9 cellular contexts compared by ENCODE assay signal in the genomic region with DNA sequence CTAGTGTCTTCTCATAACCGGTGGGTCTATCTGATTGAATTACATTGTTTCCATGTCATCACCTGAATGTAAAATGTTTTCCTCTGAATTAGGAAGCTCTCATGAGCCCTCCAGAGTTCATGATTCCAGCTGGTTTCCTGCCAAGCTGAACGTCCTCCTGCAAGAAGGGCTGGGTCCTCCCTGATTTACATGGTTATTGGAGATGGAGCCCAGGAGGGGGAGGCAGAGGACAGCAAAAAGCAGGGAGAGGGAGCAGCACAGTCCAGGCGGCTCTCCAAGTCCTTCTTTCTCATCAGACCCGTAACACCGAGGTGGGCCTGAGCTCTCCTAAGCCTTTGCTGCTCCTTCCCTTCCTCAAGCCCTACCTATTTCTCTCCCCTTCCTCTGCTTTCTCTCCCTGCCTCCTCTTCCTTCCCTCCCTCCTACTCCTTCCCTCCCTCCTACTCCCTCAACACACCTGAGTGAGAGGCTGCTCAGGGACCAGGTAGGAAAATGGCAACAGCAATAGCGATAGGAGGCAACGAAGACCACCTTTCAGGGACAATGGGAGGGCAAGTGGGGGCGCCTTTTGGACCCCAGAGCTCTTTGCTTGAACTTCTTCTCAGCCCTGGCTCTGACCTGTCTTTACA.
DNase-seq lines count a peak whose midpoint lies in the region; ATAC-seq and TF ChIP-seq lines count a peak whose summit lies in the region.
"Had no signal": no experiment of that assay in that cellular context is flagged by ENCODE, and none has a peak within 500 bp of the region (broad histone marks: within the 10 kb centered on the region; RNA-seq: fewer than 3 reads in every experiment).

No MANE protein-coding gene starts in this region.

- no peak overlapping the region for H3K4me3 Mint-ChIP-seq in osteocyte (ENCODE audit: unreplicated experiment)
- H3K4me3 Mint-ChIP-seq: naive B cell had no signal

- peak; percentile 50 for DNase-seq in DND-41
- peak; percentile 22 for DNase-seq in LoVo (ENCODE audit: low spot score)
- DNase-seq in SHP77 (lab: John Stamatoyannopoulos, UW), result peak; percentile 75 to 79
- peak; percentile 44 for DNase-seq in fibroblast of villous mesenchyme (ENCODE audit: low read depth)
- peak; percentile 78 for DNase-seq in osteocyte (ENCODE audit: extremely low spot score, unreplicated experiment)
- no peak for DNase-seq in stimulated activated CD4-positive, alpha-beta T cell treated with anti-CD3 and anti-CD28 coated beads, Interleukin-15, amount 100 ng/mL, for 24 hours
- DNase-seq: naive B cell had no signal

- no peaks in the 10 kb centered on the region for H3K79me2 ChIP-seq in DND-41 (ENCODE audit: insufficient read depth, low read length)

- no peaks in the 10 kb centered on the region for H3K36me3 ChIP-seq in DND-41 (ENCODE audit: insufficient read depth, low read length)

- no peak overlapping the region for H3K9ac ChIP-seq in DND-41 (ENCODE audit: low read depth, low read length)

- H3K36me3 Mint-ChIP-seq in osteocyte (ENCODE audit: unreplicated experiment), result no peaks in the 10 kb centered on the region
- H3K36me3 Mint-ChIP-seq: naive B cell had no signal

- H3K27ac ChIP-seq in DND-41 (ENCODE audit: low read length), result no peak overlapping the region

- no peak overlapping the region for H3K27ac Mint-ChIP-seq in osteocyte (ENCODE audit: unreplicated experiment)
- H3K27ac Mint-ChIP-seq: naive B cell had no signal

- H3K4me1 Mint-ChIP-seq in osteocyte (ENCODE audit: unreplicated experiment), result no peaks in the 10 kb centered on the region
- H3K4me1 Mint-ChIP-seq: naive B cell had no signal

- H3K4me3 ChIP-seq in DND-41 (ENCODE audit: low read depth in 1 of 2, low read length in 2 of 2) (no peak overlapping the region), fibroblast of villous mesenchyme (ENCODE audit: low read depth, low read length) (no peak overlapping the region)

- H2AFZ ChIP-seq in DND-41 (ENCODE audit: low read depth, low read length), result no peak overlapping the region

- H3K27me3 Mint-ChIP-seq in osteocyte (ENCODE audit: unreplicated experiment), result no peaks in the 10 kb centered on the region

- ATAC-seq in DND-41 (ENCODE audit: insufficient read depth, low read depth) (peak; percentile 68; the same call in 1 of the 3 replicates), HG02938 (IDR thresholded peaks at IDR 0.05; ENCODE audit: unreplicated experiment) (no peak), HG02798 (IDR thresholded peaks at IDR 0.05; ENCODE audit: poor library complexity, unreplicated experiment) (no peak)

- TF ChIP-seq CTCF in DND-41 (IDR thresholded peaks at IDR 0.05; ENCODE audit: borderline replicate concordance, extremely low read depth, low read length, poor library complexity, severe bottlenecking) (peak; percentile 77), fibroblast of villous mesenchyme (IDR thresholded peaks at IDR 0.05; ENCODE audit: insufficient read depth, low read depth, low read length) (peak; percentile 36), osteocyte (IDR thresholded peaks at IDR 0.05) (peak; percentile 52)

- no peaks in the 10 kb centered on the region for H3K4me1 ChIP-seq in DND-41 (ENCODE audit: insufficient read depth, low read length)

- H3K27me3 ChIP-seq in DND-41 (ENCODE audit: insufficient read depth, low read length, poor library complexity), result no peaks in the 10 kb centered on the region

- no peaks in the 10 kb centered on the region for H3K9me3 ChIP-seq in DND-41 (ENCODE audit: insufficient read depth, low read length, severe bottlenecking)

- H4K20me1 ChIP-seq in DND-41 (ENCODE audit: insufficient read depth, low read length), result no peaks in the 10 kb centered on the region

- H3K4me2 ChIP-seq in DND-41 (ENCODE audit: insufficient read depth, low read length), result no peak overlapping the region

- H3K9me3 Mint-ChIP-seq in osteocyte (ENCODE audit: unreplicated experiment), result peaks cover 5% of the 10 kb centered on the region
